Comparison of ENCODE assay signal across 1 cellular context in genomic region chrX:2705461-2705860, GRCh38.
TF ChIP-seq lines count a peak whose summit lies in the region.

No MANE protein-coding gene starts in this region.

TF ChIP-seq in WTC11, 78 proteins besides CTCF, POLR2A, EP300 and RAD21 (continued from another document):
- TF ChIP-seq, protein P1, sequence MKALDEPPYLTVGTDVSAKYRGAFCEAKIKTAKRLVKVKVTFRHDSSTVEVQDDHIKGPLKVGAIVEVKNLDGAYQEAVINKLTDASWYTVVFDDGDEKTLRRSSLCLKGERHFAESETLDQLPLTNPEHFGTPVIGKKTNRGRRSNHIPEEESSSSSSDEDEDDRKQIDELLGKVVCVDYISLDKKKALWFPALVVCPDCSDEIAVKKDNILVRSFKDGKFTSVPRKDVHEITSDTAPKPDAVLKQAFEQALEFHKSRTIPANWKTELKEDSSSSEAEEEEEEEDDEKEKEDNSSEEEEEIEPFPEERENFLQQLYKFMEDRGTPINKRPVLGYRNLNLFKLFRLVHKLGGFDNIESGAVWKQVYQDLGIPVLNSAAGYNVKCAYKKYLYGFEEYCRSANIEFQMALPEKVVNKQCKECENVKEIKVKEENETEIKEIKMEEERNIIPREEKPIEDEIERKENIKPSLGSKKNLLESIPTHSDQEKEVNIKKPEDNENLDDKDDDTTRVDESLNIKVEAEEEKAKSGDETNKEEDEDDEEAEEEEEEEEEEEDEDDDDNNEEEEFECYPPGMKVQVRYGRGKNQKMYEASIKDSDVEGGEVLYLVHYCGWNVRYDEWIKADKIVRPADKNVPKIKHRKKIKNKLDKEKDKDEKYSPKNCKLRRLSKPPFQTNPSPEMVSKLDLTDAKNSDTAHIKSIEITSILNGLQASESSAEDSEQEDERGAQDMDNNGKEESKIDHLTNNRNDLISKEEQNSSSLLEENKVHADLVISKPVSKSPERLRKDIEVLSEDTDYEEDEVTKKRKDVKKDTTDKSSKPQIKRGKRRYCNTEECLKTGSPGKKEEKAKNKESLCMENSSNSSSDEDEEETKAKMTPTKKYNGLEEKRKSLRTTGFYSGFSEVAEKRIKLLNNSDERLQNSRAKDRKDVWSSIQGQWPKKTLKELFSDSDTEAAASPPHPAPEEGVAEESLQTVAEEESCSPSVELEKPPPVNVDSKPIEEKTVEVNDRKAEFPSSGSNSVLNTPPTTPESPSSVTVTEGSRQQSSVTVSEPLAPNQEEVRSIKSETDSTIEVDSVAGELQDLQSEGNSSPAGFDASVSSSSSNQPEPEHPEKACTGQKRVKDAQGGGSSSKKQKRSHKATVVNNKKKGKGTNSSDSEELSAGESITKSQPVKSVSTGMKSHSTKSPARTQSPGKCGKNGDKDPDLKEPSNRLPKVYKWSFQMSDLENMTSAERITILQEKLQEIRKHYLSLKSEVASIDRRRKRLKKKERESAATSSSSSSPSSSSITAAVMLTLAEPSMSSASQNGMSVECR (CRISPR knock-in tag; IDR thresholded peaks at IDR 0.05; ENCODE audit: borderline replicate concordance), result no peak
- no peak for TF ChIP-seq MAX (CRISPR knock-in tag; IDR thresholded peaks at IDR 0.05)
- TF ChIP-seq AR (CRISPR knock-in tag; IDR thresholded peaks at IDR 0.05), result no peak
- TF ChIP-seq SMAD4 (CRISPR knock-in tag; IDR thresholded peaks at IDR 0.05), result no peak
- TF ChIP-seq ZNF232 (CRISPR knock-in tag; IDR thresholded peaks at IDR 0.05), result no peak
- TF ChIP-seq ELF4 (CRISPR knock-in tag; IDR thresholded peaks at IDR 0.05; ENCODE audit: low read depth), result no peak
- TF ChIP-seq JAZF1 (CRISPR knock-in tag; IDR thresholded peaks at IDR 0.05), result no peak
- TF ChIP-seq HMGA2 (CRISPR knock-in tag; IDR thresholded peaks at IDR 0.05), result no peak
- no peak for TF ChIP-seq ZNF671 (CRISPR knock-in tag; IDR thresholded peaks at IDR 0.05)
- no peak for TF ChIP-seq CBFB (CRISPR knock-in tag; IDR thresholded peaks at IDR 0.05; ENCODE audit: low read depth)
